ENCODE assay signal across 8 cellular contexts in genomic region chr19:16342002-16342715, GRCh38. TPM values are rescaled to one million over a fixed set of nuclear protein-coding genes. Genes with fewer than 3 reads are reported as not detected.
DNase-seq lines count a peak whose midpoint lies in the region; ATAC-seq and TF ChIP-seq lines count a peak whose summit lies in the region.

No MANE protein-coding gene starts in this region.

- H3K36me3 ChIP-seq in body of pancreas (replicated peaks in 1 of 2; ENCODE audit: insufficient read depth in 1 of 2, low read depth in 2 of 2) (no peaks in the 10 kb centered on the region), H7 (replicated peaks; ENCODE audit: control insufficient read depth, insufficient read depth, low read length) (no peaks in the 10 kb centered on the region)

- H3K27ac ChIP-seq in body of pancreas = peak overlapping the region in 3 of 4 donors; percentile 5 to 38 (median 24)

- intact Hi-C loops in body of pancreas (cut with DNase I) = no loop called here

- no peak for TF ChIP-seq CTCF in body of pancreas (IDR thresholded peaks at IDR 0.05)

- H3K4me3 ChIP-seq in body of pancreas = no peak overlapping the region
- no peak overlapping the region for H3K4me3 ChIP-seq in H7 (ENCODE audit: insufficient read depth, low read depth, low read length)

- TF ChIP-seq POLR2A in body of pancreas (IDR thresholded peaks at IDR 0.05) = no peak

- peak overlapping the region; percentile 91 to 94 for H3K27ac Mint-ChIP-seq in natural killer cell treated with Interleukin-12 subunit alpha and Interleukin-12 subunit beta and Interleukin-15 and Interleukin-18, amount 100 ng/mL, for 72 hours

- H3K4me1 Mint-ChIP-seq in natural killer cell treated with Interleukin-12 subunit alpha and Interleukin-12 subunit beta and Interleukin-15 and Interleukin-18, amount 100 ng/mL, for 72 hours (ENCODE audit: low read depth in 2 of 2) = peaks cover 50 to 53% of the 10 kb centered on the region in 2 donors

- no peaks in the 10 kb centered on the region for H3K27me3 Mint-ChIP-seq in natural killer cell treated with Interleukin-12 subunit alpha and Interleukin-12 subunit beta and Interleukin-15 and Interleukin-18, amount 100 ng/mL, for 72 hours

- H3K36me3 Mint-ChIP-seq in natural killer cell treated with Interleukin-12 subunit alpha and Interleukin-12 subunit beta and Interleukin-15 and Interleukin-18, amount 100 ng/mL, for 72 hours = no peaks in the 10 kb centered on the region

- peak; percentile 58 for ATAC-seq in GM21528 (IDR thresholded peaks at IDR 0.05; ENCODE audit: low FRiP score, unreplicated experiment)
- peak; percentile 30 for ATAC-seq in body of pancreas
- peak; percentile 78 to 83 for ATAC-seq in natural killer cell treated with Interleukin-12 subunit alpha and Interleukin-12 subunit beta and Interleukin-15 and Interleukin-18, amount 100 ng/mL, for 72 hours

- H3K4me1 ChIP-seq in body of pancreas = no peaks in the 10 kb centered on the region

- H3K4me3 Mint-ChIP-seq in natural killer cell treated with Interleukin-12 subunit alpha and Interleukin-12 subunit beta and Interleukin-15 and Interleukin-18, amount 100 ng/mL, for 72 hours = peak overlapping the region; percentile 83

- H3K9me3 ChIP-seq in body of pancreas = no peaks in the 10 kb centered on the region

- no peaks in the 10 kb centered on the region for H3K27me3 ChIP-seq in body of pancreas
- H3K27me3 ChIP-seq in H7 (ENCODE audit: control insufficient read depth, insufficient read depth, low read length) = no peaks in the 10 kb centered on the region

- DNase-seq in GM04504 (ENCODE audit: low read depth) = peak; percentile 59
- DNase-seq in NCI-H2107 treated with DMSO at 0.1 percent for 48 hours (lab: John Stamatoyannopoulos, UW; ENCODE audit: unreplicated experiment) = peak; percentile 34
- DNase-seq in body of pancreas = peak in 1 of 4 donors; percentile 28
- DNase-seq in natural killer cell treated with Interleukin-12 subunit alpha and Interleukin-12 subunit beta and Interleukin-15 and Interleukin-18, amount 100 ng/mL, for 72 hours (ENCODE audit: low spot score) = peak; percentile 79
- no peak for DNase-seq in cerebellar cortex (ENCODE audit: low spot score)
- DNase-seq in NCI-H2029 treated with DMSO at 0.1 percent for 48 hours (lab: John Stamatoyannopoulos, UW) = no peak
- no peak for DNase-seq in H7

- H3K9me3 Mint-ChIP-seq in natural killer cell treated with Interleukin-12 subunit alpha and Interleukin-12 subunit beta and Interleukin-15 and Interleukin-18, amount 100 ng/mL, for 72 hours = no peaks in the 10 kb centered on the region

- WGBS in body of pancreas, 2 donors = 72 to 86% methylated on average over 9 to 10 of the region's 10 CpGs

RNA-seq across cellular contexts. Expression of gene KLF2, which starts 17.5 kb away (rescaled TPM):
- total RNA-seq in body of pancreas = 10 to 100 TPM; 13.2 to 42.2 TPM
- total RNA-seq in natural killer cell treated with Interleukin-12 subunit alpha and Interleukin-12 subunit beta and Interleukin-15 and Interleukin-18, amount 100 ng/mL, for 72 hours = 1 to 10 TPM; 3.4 to 6.7 TPM
- not detected in 2 replicates for total RNA-seq in H7 (2014; rRNA removed; shearing (Covaris generic))

Comparison
In these comparisons a context has a peak if more than half of its experiments do, and no peak if none do; other contexts are left out.
1. DNase-seq: peak in GM04504 (single experiment), NCI-H2107 treated with DMSO at 0.1 percent for 48 hours (single experiment) and natural killer cell treated with Interleukin-12 subunit alpha and Interleukin-12 subunit beta and Interleukin-15 and Interleukin-18, amount 100 ng/mL, for 72 hours (single experiment); none in cerebellar cortex (single experiment), NCI-H2029 treated with DMSO at 0.1 percent for 48 hours (single experiment) and H7 (single experiment).
2. ATAC-seq: peak in every context shown above with its lines; median percentile 80 in natural killer cell treated with Interleukin-12 subunit alpha and Interleukin-12 subunit beta and Interleukin-15 and Interleukin-18, amount 100 ng/mL, for 72 hours; 58 in GM21528; 30 in body of pancreas.